In the genomic region with DNA sequence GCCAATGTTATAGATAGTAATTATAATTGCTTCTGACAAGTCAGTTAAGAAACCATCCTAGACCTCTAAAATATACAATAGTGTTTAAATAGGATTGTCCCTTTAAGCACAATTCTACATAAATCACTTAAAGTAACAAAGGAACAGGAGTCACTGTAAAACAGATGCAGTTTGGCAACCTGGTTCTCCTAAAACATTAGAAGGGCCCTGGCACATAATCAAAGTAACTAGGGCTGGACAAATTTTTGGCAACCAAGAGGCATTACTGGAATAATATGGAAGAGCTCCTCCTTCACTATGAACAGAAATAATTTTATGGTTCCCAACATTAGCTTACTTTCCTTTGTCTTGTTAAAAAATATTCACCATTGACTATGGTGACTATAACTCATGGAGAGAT, we compare ENCODE assay signal across 33 cellular contexts.
"Had no signal": no experiment of that assay in that cellular context is flagged by ENCODE, and none has a peak within 500 bp of the region (broad histone marks: within the 10 kb centered on the region; RNA-seq: fewer than 3 reads in every experiment).

No MANE protein-coding gene starts in this region.

- H3K4me1 Mint-ChIP-seq: central memory CD8-positive, alpha-beta T cell had no signal

- H3K4me3 Mint-ChIP-seq: activated CD8-positive, alpha-beta T cell treated with anti-CD3 and anti-CD28 coated beads for 36 hours; activated naive CD8-positive, alpha-beta T cell treated with anti-CD3 and anti-CD28 coated beads for 36 hours; activated T-cell treated with anti-CD3 and anti-CD28 coated beads, Interleukin-2, amount 50 U/mL, for 72 hours; activated T-helper 17 cell treated with anti-CD3 and anti-CD28 coated beads, Interleukin-2, amount 50 U/mL, for 72 hours; central memory CD8-positive, alpha-beta T cell had no signal

- H3K27ac ChIP-seq: cardiac muscle cell, WERI-Rb-1 had no signal

- ATAC-seq: activated CD8-positive, alpha-beta T cell treated with anti-CD3 and anti-CD28 coated beads for 36 hours; activated T-cell treated with anti-CD3 and anti-CD28 coated beads, Interleukin-2, amount 50 U/mL, for 72 hours; activated T-helper 17 cell treated with anti-CD3 and anti-CD28 coated beads, Interleukin-2, amount 50 U/mL, for 72 hours had no signal

- H3K4me3 ChIP-seq: cardiac muscle cell had no signal

- H3K27me3 Mint-ChIP-seq: activated CD8-positive, alpha-beta T cell treated with anti-CD3 and anti-CD28 coated beads for 36 hours; activated naive CD8-positive, alpha-beta T cell treated with anti-CD3 and anti-CD28 coated beads for 36 hours; activated T-helper 17 cell treated with anti-CD3 and anti-CD28 coated beads, Interleukin-2, amount 50 U/mL, for 72 hours; central memory CD8-positive, alpha-beta T cell had no signal

- H3K27ac Mint-ChIP-seq: activated CD8-positive, alpha-beta T cell treated with anti-CD3 and anti-CD28 coated beads for 36 hours; activated naive CD8-positive, alpha-beta T cell treated with anti-CD3 and anti-CD28 coated beads for 36 hours; activated T-cell treated with anti-CD3 and anti-CD28 coated beads, Interleukin-2, amount 50 U/mL, for 72 hours; activated T-helper 17 cell treated with anti-CD3 and anti-CD28 coated beads, Interleukin-2, amount 50 U/mL, for 72 hours had no signal

- H3K9me3 Mint-ChIP-seq: activated CD8-positive, alpha-beta T cell treated with anti-CD3 and anti-CD28 coated beads for 36 hours; activated naive CD8-positive, alpha-beta T cell treated with anti-CD3 and anti-CD28 coated beads for 36 hours; activated T-cell treated with anti-CD3 and anti-CD28 coated beads, Interleukin-2, amount 50 U/mL, for 72 hours; activated T-helper 17 cell treated with anti-CD3 and anti-CD28 coated beads, Interleukin-2, amount 50 U/mL, for 72 hours; central memory CD8-positive, alpha-beta T cell had no signal

- H3K27me3 ChIP-seq: cardiac muscle cell had no signal

- H3K36me3 ChIP-seq: cardiac muscle cell, WERI-Rb-1 had no signal

- DNase-seq: activated CD4-positive, alpha-beta T cell treated with anti-CD3 and anti-CD28 coated beads for 1 hour; activated CD4-positive, alpha-beta T cell treated with anti-CD3 and anti-CD28 coated beads for 48 hours; activated CD4-positive, alpha-beta T cell treated with anti-CD3 and anti-CD28 coated beads, Interleukin-2, amount 50 U/mL, for 4 hours; activated CD4-positive, CD25-positive, alpha-beta regulatory T cell; activated CD8-positive, alpha-beta T cell treated with anti-CD3 and anti-CD28 coated beads for 36 hours; activated effector memory CD4-positive, alpha-beta T cell treated with anti-CD3 and anti-CD28 coated beads, Interleukin-2, amount 50 U/mL, for 16 hours; activated naive CD4-positive, alpha-beta T cell; activated naive CD4-positive, alpha-beta T cell treated with anti-CD3 and anti-CD28 coated beads, Interleukin-2, amount 50 U/mL, for 16 hours; activated naive CD8-positive, alpha-beta T cell treated with anti-CD3 and anti-CD28 coated beads for 36 hours; activated T-cell treated with anti-CD3 and anti-CD28 coated beads, Interleukin-2, amount 50 U/mL, for 1 hour; activated T-cell treated with anti-CD3 and anti-CD28 coated beads, Interleukin-2, amount 50 U/mL, for 72 hours; amniotic stem cell; aorta; KG1; NCI-H1092 treated with DMSO at 0.1 percent for 48 hours; NCI-H1417; NCI-H146; NCI-H187; NCI-H2029 treated with DMSO at 0.1 percent for 48 hours; NCI-H2107; NCI-H2171; NCI-H226; NCI-H524 treated with DMSO at 0.1 percent for 48 hours; OCI-M1; Right ventricle myocardium superior; SW 1271; T-helper 1 cell; T-helper 2 cell; T-helper 9 cell; WERI-Rb-1 had no signal
